ENCODE assay signal across 9 cellular contexts in genomic region chr20:57514273-57514751, GRCh38. TPM values are rescaled to one million over a fixed set of nuclear protein-coding genes. Genes with fewer than 3 reads are reported as not detected.
DNase-seq lines count a peak whose midpoint lies in the region; ATAC-seq, FAIRE-seq and TF ChIP-seq lines count a peak whose summit lies in the region.
"Had no signal": no experiment of that assay in that cellular context is flagged by ENCODE, and none has a peak within 500 bp of the region (broad histone marks: within the 10 kb centered on the region; RNA-seq: fewer than 3 reads in every experiment).

No MANE protein-coding gene starts in this region.

- H3K4me3 ChIP-seq in A549 (no peak overlapping the region), heart left ventricle (no peak overlapping the region)

- CTCF ChIA-PET in A549 (lab: Yijun Ruan, JAX) = interaction anchor here (0.7 to 19.8 kb wide), 21 partner anchors 8 to 704 kb away, joined by 3 to 388 read pairs (median 6); no protein-coding TSS in a partner anchor
- CTCF ChIA-PET in GM10248 (lab: Yijun Ruan, JAX) = interaction anchor here (0.8 to 2.4 kb wide), 7 partner anchors 19 to 101 kb away, joined by 3 to 14 read pairs (median 4); no protein-coding TSS in a partner anchor

- peak; percentile 68 to 73 for DNase-seq in A549 (ENCODE audit: low read depth in 1 of 2, low spot score in 1 of 2)
- DNase-seq in GM10248 (ENCODE audit: extremely low spot score) = peak; percentile 58
- DNase-seq in NCI-H2227 treated with DMSO at 0.1 percent for 48 hours (lab: John Stamatoyannopoulos, UW) = peak; percentile 27
- DNase-seq in amniotic epithelial cell (ENCODE audit: low read depth) = peak; percentile 63
- peak in 4 of 5 donors; percentile 54 to 75 (median 64) for DNase-seq in heart left ventricle
- peak; percentile 36 for DNase-seq in pulmonary artery endothelial cell (ENCODE audit: low read depth, low spot score)

- peaks cover 0 to 17% (median 0%) of the 10 kb centered on the region in 9 donors for H3K27me3 ChIP-seq in heart left ventricle

- H3K9me3 ChIP-seq in A549 = no peaks in the 10 kb centered on the region
- no peaks in the 10 kb centered on the region for H3K9me3 ChIP-seq in heart left ventricle

- peak; percentile 97 to 98 for TF ChIP-seq RAD21 in A549 (conservative IDR thresholded peaks at IDR 0.05 in 1 of 2, IDR thresholded peaks at IDR 0.05 in 1 of 2)

- H3K4me2 ChIP-seq in A549 = 0 out of 3 replicates have a peak overlapping the region, but pooled peaks have one; percentile 38

- no peak overlapping the region for H3K27ac ChIP-seq in A549
- no peak overlapping the region for H3K27ac ChIP-seq in heart left ventricle

- peak; percentile 74 to 88; a peak in 5 of 6 replicates for ATAC-seq in A549
- ATAC-seq in heart left ventricle = peak; percentile 63 to 91 (median 86)
- no peak for ATAC-seq in GM19452 (IDR thresholded peaks at IDR 0.05; ENCODE audit: unreplicated experiment)
- no peak for ATAC-seq in activated CD4-positive, CD25-positive, alpha-beta regulatory T cell treated with anti-CD3 and anti-CD28 coated beads, Interleukin-2, amount 50 U/mL, for 24 hours

- TF ChIP-seq CTCF in A549 (IDR thresholded peaks at IDR 0.05) (peak; percentile 90), GM10248 (IDR thresholded peaks at IDR 0.05; ENCODE audit: control extremely low read depth, extremely low read depth, low read depth, missing control alignments) (peak; percentile 53), heart left ventricle (IDR thresholded peaks at IDR 0.05) (peak; percentile 58 to 86 (median 76))

- peak; percentile 28 for FAIRE-seq in A549 (lab: Jason Lieb, UNC)
- FAIRE-seq: endometrium had no signal

- H3K36me3 ChIP-seq in heart left ventricle = no peaks in the 10 kb centered on the region

- 30% methylated on average over 17 of the region's 17 CpGs for WGBS in A549 (ENCODE audit: missing lambda C conversion rate)
- WGBS in heart left ventricle, 4 donors = 29 to 34% (median 33%) methylated on average over 17 of the region's 17 CpGs

- TF ChIP-seq POLR2A in A549 (IDR thresholded peaks at IDR 0.05; ENCODE audit: low read length) (no peak), heart left ventricle (IDR thresholded peaks at IDR 0.05) (no peak)

- no peak for TF ChIP-seq EP300 in A549 (IDR thresholded peaks at IDR 0.05)

- intact Hi-C loops in heart left ventricle (cut with DNase I) = loop anchor here (1.0 to 5.0 kb wide), 10 partner anchors 76 to 698 kb away; no protein-coding TSS in a partner anchor

- H3K4me1 ChIP-seq in A549 = no peaks in the 10 kb centered on the region
- peaks cover 0 to 7% (median 0%) of the 10 kb centered on the region in 12 donors for H3K4me1 ChIP-seq in heart left ventricle

- POLR2A ChIA-PET in A549 (lab: Yijun Ruan, JAX) (no interaction called here), GM10248 (lab: Yijun Ruan, JAX) (no interaction called here)

TF ChIP-seq in A549, 52 proteins besides CTCF, POLR2A, EP300 and RAD21:
- no peak for TF ChIP-seq ZC3H11A (IDR thresholded peaks at IDR 0.05)
- no peak for TF ChIP-seq HMGXB4 (CRISPR knock-in tag; IDR thresholded peaks at IDR 0.05; ENCODE audit: borderline replicate concordance)
- TF ChIP-seq TP53 (CRISPR knock-in tag; IDR thresholded peaks at IDR 0.05) = no peak
- no peak for TF ChIP-seq CEBPB (IDR thresholded peaks at IDR 0.05)
- no peak for TF ChIP-seq HOXA7 (CRISPR knock-in tag; IDR thresholded peaks at IDR 0.05)
- no peak for TF ChIP-seq RARB (CRISPR knock-in tag; IDR thresholded peaks at IDR 0.05)
- no peak for TF ChIP-seq JUN (IDR thresholded peaks at IDR 0.05)
- no peak for TF ChIP-seq PHF8 (IDR thresholded peaks at IDR 0.05; ENCODE audit: borderline replicate concordance, low read depth)
- no peak for TF ChIP-seq CHD2 (IDR thresholded peaks at IDR 0.05; ENCODE audit: low read length, partially characterized antibody)
- TF ChIP-seq BHLHE40 (IDR thresholded peaks at IDR 0.05; ENCODE audit: low read depth, low read length) = peak; percentile 50
- peak; percentile 99 for TF ChIP-seq SMC3 (IDR thresholded peaks at IDR 0.05)
- no peak for TF ChIP-seq FOSB (CRISPR knock-in tag; IDR thresholded peaks at IDR 0.05)
TF ChIP-seq in A549: peak in this region for 2.

RNA-seq across cellular contexts. Expression of gene CTCFL, which starts 10.6 kb away (rescaled TPM):
- polyA plus RNA-seq in A549 (2011; rRNA removed) = 0.03 TPM in 1 of 2 replicates, not detected in the other
- polyA plus RNA-seq in A549 (2012; cell fraction: cytosol; rRNA removed) = 0.04 and 0.06 TPM in 2 replicates
- polyA plus RNA-seq in A549 (2012; cell fraction: nucleus; rRNA removed) = 0.04 TPM in 1 of 2 replicates, not detected in the other
- 0.03 TPM in 2 of 3 replicates, not detected in the other for polyA plus RNA-seq in A549 (2017; fragmentation: RNase III; extraction: RNeasy Plus Mini Kit Qiagen cat#74134 plus additional on column Dnase treatment)
- polyA minus RNA-seq in A549 (2011; rRNA and poly(A)+ RNA removed) = 0.04 TPM in 1 of 2 replicates, not detected in the other
- total RNA-seq in heart left ventricle = not detected
- polyA plus RNA-seq in heart left ventricle = not detected
- not detected in 2 replicates for total RNA-seq in pulmonary artery endothelial cell

RNA-seq across cellular contexts. Expression of gene PCK1, which starts 46.6 kb away (rescaled TPM):
- polyA plus RNA-seq in A549 (2011; rRNA removed) (0.12 and 0.21 TPM in 2 replicates), A549 (2017; fragmentation: RNase III; extraction: RNeasy Plus Mini Kit Qiagen cat#74134 plus additional on column Dnase treatment) (0.04 to 0.07 TPM in 2 of 3 replicates, not detected in the other), heart left ventricle (under 1 TPM; 0.42 to 0.55 TPM)
- 0.03 TPM in 1 of 2 replicates, not detected in the other for polyA plus RNA-seq in A549 (2012; cell fraction: cytosol; rRNA removed)
- polyA plus RNA-seq in A549 (2012; cell fraction: nucleus; rRNA removed) = 0.05 and 0.12 TPM in 2 replicates
- polyA minus RNA-seq in A549 (2011; rRNA and poly(A)+ RNA removed) = 1.8 and 1.9 TPM in 2 replicates
- total RNA-seq in heart left ventricle (10 to 100 TPM in 1 of 9 donors, 1 to 10 TPM in 1, under 1 TPM in 5, not detected in 2; 0.13 to 22.0 (median 0.24) TPM), pulmonary artery endothelial cell (not detected in 2 replicates)

Comparison
In these comparisons a context has a peak if more than half of its experiments do, and no peak if none do; other contexts are left out.
1. ATAC-seq: peak in A549 (2 of 2) and heart left ventricle (4 of 4); none in GM19452 (single experiment) and activated CD4-positive, CD25-positive, alpha-beta regulatory T cell treated with anti-CD3 and anti-CD28 coated beads, Interleukin-2, amount 50 U/mL, for 24 hours (0 of 2).
2. Peak in every context shown above with its lines, with median percentiles within 50 percentile points of each other: DNase-seq and CTCF ChIP-seq.